Comparison of ENCODE assay signal across 18 cellular contexts in the genomic region with DNA sequence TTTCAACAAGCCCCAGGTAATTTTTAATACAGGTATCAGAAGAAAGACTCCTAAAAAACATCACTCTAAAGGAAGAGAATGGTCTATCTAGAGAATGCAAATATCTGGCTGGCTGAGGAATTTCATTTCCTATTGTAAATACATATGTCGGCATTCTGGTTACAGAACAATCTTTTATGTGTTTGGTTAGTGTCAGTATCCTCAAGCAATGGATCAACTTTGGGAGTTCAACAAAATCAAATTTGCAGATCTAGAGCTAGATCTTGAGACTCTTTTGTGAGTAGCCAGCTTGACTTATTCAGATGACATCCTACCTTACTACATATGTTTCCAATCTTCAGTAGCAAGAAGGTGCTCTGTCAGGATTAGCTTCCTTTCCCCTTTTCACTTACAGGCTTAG.
A peak's percentile ranks its signal among the peaks of the same experiment; 100 is the strongest.
DNase-seq lines count a peak whose midpoint lies in the region; ATAC-seq and TF ChIP-seq lines count a peak whose summit lies in the region.
"Had no signal": no experiment of that assay in that cellular context is flagged by ENCODE, and none has a peak within 500 bp of the region (broad histone marks: within the 10 kb centered on the region; RNA-seq: fewer than 3 reads in every experiment).

No MANE protein-coding gene starts in this region.

- no peak overlapping the region for H3K4me3 ChIP-seq in Caco-2 (ENCODE audit: low read depth, low read length)
- no peak overlapping the region for H3K4me3 ChIP-seq in PC-3 (ENCODE audit: low read length)
- H3K4me3 ChIP-seq in sigmoid colon: no peak overlapping the region
- H3K4me3 ChIP-seq: BLaER1, GM12878, GM23248 had no signal

- H2AFZ ChIP-seq in PC-3 (ENCODE audit: low read length): peak overlapping the region; percentile 40
- H2AFZ ChIP-seq: GM23248 had no signal

- intact Hi-C loops in Caco-2 (cut with micrococcal nuclease; ENCODE audit: unreplicated experiment): loop anchor here (2.0 kb wide), 1 partner anchor 18 kb away; no protein-coding TSS in a partner anchor
- intact Hi-C loops in PC-3 (cut with micrococcal nuclease): no loop called here
- intact Hi-C loops in sigmoid colon (cut with DNase I): no loop called here

- H3F3A ChIP-seq in PC-3 (ENCODE audit: low read length, unreplicated experiment): peaks cover 5% of the 10 kb centered on the region

- no peaks in the 10 kb centered on the region for H3K9me3 Mint-ChIP-seq in Caco-2 (ENCODE audit: unreplicated experiment)

- DNase-seq in Caco-2 (no peak), PC-3 (peak; percentile 22), epithelial cell of prostate (ENCODE audit: low read depth, low spot score) (no peak), sigmoid colon (no peak), AG08396 (ENCODE audit: low spot score) (no peak)
- DNase-seq: CD4-positive, alpha-beta memory T cell; DMS 273 treated with DMSO at 0.1 percent for 48 hours; DMS53; DND-41; EL; GM23248; H7 had no signal

- H3K27ac ChIP-seq in 22Rv1 (peak overlapping the region; percentile 54), PC-3 (ENCODE audit: low read length) (peak overlapping the region; percentile 62), epithelial cell of prostate (peak overlapping the region; percentile 1), sigmoid colon (no peak overlapping the region)
- H3K27ac ChIP-seq: BLaER1, GM23248, KMS-11 had no signal

- H3K4me2 ChIP-seq in PC-3 (ENCODE audit: low read length): peak overlapping the region; percentile 27
- H3K4me2 ChIP-seq: BLaER1, KMS-11 had no signal

- H3K36me3 Mint-ChIP-seq in Caco-2 (ENCODE audit: insufficient read depth, unreplicated experiment): peaks cover 9% of the 10 kb centered on the region
- H3K36me3 Mint-ChIP-seq: CD14-positive monocyte; CD4-positive, alpha-beta memory T cell had no signal

- peaks cover 29% of the 10 kb centered on the region for H3K4me1 Mint-ChIP-seq in Caco-2 (ENCODE audit: low read depth, unreplicated experiment)
- H3K4me1 Mint-ChIP-seq: CD4-positive, alpha-beta memory T cell had no signal

- H3K79me2 ChIP-seq in PC-3 (ENCODE audit: low read length): peaks cover 8% of the 10 kb centered on the region; the same call in 1 of the 2 replicates

- POLR2A ChIA-PET in Caco-2 (lab: Charles Lee): no interaction called here
- POLR2A ChIA-PET in PC-3 (lab: Charles Lee; ENCODE audit: unreplicated experiment): no interaction called here

- TF ChIP-seq EP300 in sigmoid colon (IDR thresholded peaks at IDR 0.05): no peak

- no peak overlapping the region for H3K4me3 Mint-ChIP-seq in Caco-2 (ENCODE audit: unreplicated experiment)
- H3K4me3 Mint-ChIP-seq: CD14-positive monocyte; CD4-positive, alpha-beta memory T cell had no signal

- H3K27me3 ChIP-seq in Caco-2 (replicated peaks; ENCODE audit: control insufficient read depth, insufficient read depth, low read length): no peaks in the 10 kb centered on the region
- no peaks in the 10 kb centered on the region for H3K27me3 ChIP-seq in PC-3 (ENCODE audit: low read length)
- no peaks in the 10 kb centered on the region for H3K27me3 ChIP-seq in sigmoid colon
- H3K27me3 ChIP-seq: BLaER1 had no signal

- peak; percentile 42; the same call in 1 of the 2 replicates for ATAC-seq in PC-3
- no peak for ATAC-seq in HG02884 (IDR thresholded peaks at IDR 0.05; ENCODE audit: unreplicated experiment)
- ATAC-seq: GM12878 had no signal

- H3K27ac Mint-ChIP-seq in Caco-2 (ENCODE audit: unreplicated experiment): peak overlapping the region; percentile 22
- H3K27ac Mint-ChIP-seq: CD14-positive monocyte; CD4-positive, alpha-beta memory T cell had no signal

- H3K36me3 ChIP-seq in Caco-2 (ENCODE audit: control insufficient read depth, insufficient read depth, low read length) (no peaks in the 10 kb centered on the region), PC-3 (ENCODE audit: low read depth, low read length) (peaks cover 3% of the 10 kb centered on the region; the same call in 1 of the 2 replicates), sigmoid colon (no peaks in the 10 kb centered on the region)
- H3K36me3 ChIP-seq: BLaER1 had no signal

- H3K9ac ChIP-seq in PC-3 (ENCODE audit: low read length): no peak overlapping the region; the same call in 1 of the 2 replicates
- H3K9ac ChIP-seq: BLaER1, GM23248, KMS-11 had no signal

- peaks cover 54% of the 10 kb centered on the region for H3K4me1 ChIP-seq in Caco-2
- H3K4me1 ChIP-seq in PC-3 (ENCODE audit: insufficient read depth, low read length): peaks cover 30% of the 10 kb centered on the region
- no peaks in the 10 kb centered on the region for H3K4me1 ChIP-seq in sigmoid colon
- H3K4me1 ChIP-seq: BLaER1 had no signal

- BruUV-seq in Caco-2 (replicated peaks; lab: Mats Ljungman, UMichigan) (no TSS peak), PC-3 (replicated peaks; lab: Mats Ljungman, UMichigan) (no TSS peak)

- TF ChIP-seq CTCF in 22Rv1 (IDR thresholded peaks at IDR 0.05): no peak
- no peak for TF ChIP-seq CTCF in Caco-2 (IDR thresholded peaks at IDR 0.05; ENCODE audit: insufficient read depth in 1 of 2, low read depth in 1 of 2, low read length in 1 of 2, severe bottlenecking in 1 of 2, unreplicated experiment in 1 of 2)
- TF ChIP-seq CTCF in PC-3 (conservative IDR thresholded peaks at IDR 0.05; ENCODE audit: low read depth, low read length): no peak
- TF ChIP-seq CTCF in sigmoid colon (IDR thresholded peaks at IDR 0.05): no peak

- WGBS in sigmoid colon, 2 donors: 45 to 64% methylated on average over 1 of the region's 1 CpG

- CTCF ChIA-PET in Caco-2 (lab: Charles Lee): no interaction called here
- CTCF ChIA-PET in PC-3 (lab: Charles Lee): no interaction called here

- H3K9me2 ChIP-seq in PC-3 (replicated peaks; ENCODE audit: low read length): no peaks in the 10 kb centered on the region

- H4K20me1 ChIP-seq in PC-3 (ENCODE audit: low read length): no peaks in the 10 kb centered on the region
- H4K20me1 ChIP-seq: BLaER1 had no signal

- H3K9me3 ChIP-seq in Caco-2 (peaks cover 11% of the 10 kb centered on the region; the same call in 1 of the 2 replicates), PC-3 (ENCODE audit: low read length) (no peaks in the 10 kb centered on the region), sigmoid colon (peaks cover 0 to 3% (median 0%) of the 10 kb centered on the region in 4 donors)

- TF ChIP-seq POLR2A in sigmoid colon (IDR thresholded peaks at IDR 0.05): no peak

- H3K27me3 Mint-ChIP-seq in Caco-2 (ENCODE audit: insufficient read depth, unreplicated experiment): no peaks in the 10 kb centered on the region

Comparison
In these comparisons a context has a peak if more than half of its experiments do, and no peak if none do; other contexts are left out.
1. H3K27ac ChIP-seq: peak in 22Rv1 (single experiment), PC-3 (single experiment) and epithelial cell of prostate (single experiment); none in sigmoid colon (0 of 4).